Comparison of ENCODE assay signal across 8 cellular contexts in genomic region chr9:122991370-122991830, GRCh38. TPM values are rescaled to one million over a fixed set of nuclear protein-coding genes. Genes with fewer than 3 reads are reported as not detected.
DNase-seq lines count a peak whose midpoint lies in the region; ATAC-seq and TF ChIP-seq lines count a peak whose summit lies in the region.

No MANE protein-coding gene starts in this region.

- no peak for ATAC-seq in GM19463 (IDR thresholded peaks at IDR 0.05; ENCODE audit: unreplicated experiment)

- TF ChIP-seq CTCF in AG04450 (IDR thresholded peaks at IDR 0.05; ENCODE audit: low read depth, low read length) = peak; percentile 70
- peak; percentile 36; the same call in 1 of the 2 replicates for TF ChIP-seq CTCF in GM12875 (IDR thresholded peaks at IDR 0.05; ENCODE audit: borderline replicate concordance, insufficient read depth, low read depth, low read length)
- peak; percentile 64 for TF ChIP-seq CTCF in fibroblast of the aortic adventitia (IDR thresholded peaks at IDR 0.05; ENCODE audit: insufficient read depth, low read length)
- peak; percentile 43 for TF ChIP-seq CTCF in parathyroid adenoma (IDR thresholded peaks at IDR 0.05)

- POLR2A ChIA-PET in AG04450 (lab: Yijun Ruan, JAX) = interaction anchor here (0.6 to 1.2 kb wide), 6 partner anchors 50 to 727 kb away, joined by 3 to 14 read pairs (median 6); partner anchors contain the start of genes RBM18, RC3H2, ZBTB26 and ZBTB6

- H3K79me2 ChIP-seq in parathyroid adenoma = no peaks in the 10 kb centered on the region

- CTCF ChIA-PET in AG04450 (lab: Charles Lee) = interaction anchor here (0.6 to 2.5 kb wide), 30 partner anchors 11 to 1836 kb away, joined by 3 to 16 read pairs (median 4); partner anchors contain the start of genes RABGAP1, RC3H2, ZBTB26 and ZBTB6

- no peak overlapping the region for H3K4me2 ChIP-seq in parathyroid adenoma (ENCODE audit: low read length)

- H3K27me3 ChIP-seq in AG04450 (ENCODE audit: control insufficient read depth, insufficient read depth, low read length) (no peaks in the 10 kb centered on the region), parathyroid adenoma (ENCODE audit: control insufficient read depth, insufficient read depth, low read length) (no peaks in the 10 kb centered on the region)

- no peak overlapping the region for H2AFZ ChIP-seq in parathyroid adenoma

- H3K9me3 ChIP-seq in AG04450 (ENCODE audit: control insufficient read depth, insufficient read depth, low read length) (no peaks in the 10 kb centered on the region), parathyroid adenoma (ENCODE audit: control insufficient read depth, low read length) (no peaks in the 10 kb centered on the region)

- DNase-seq in AG04450 (ENCODE audit: low read depth, low spot score) = peak; percentile 65
- peak; percentile 24 for DNase-seq in NCI-H2196 (lab: John Stamatoyannopoulos, UW; ENCODE audit: unreplicated experiment)
- peak; percentile 21 for DNase-seq in activated T-cell treated with anti-CD3 and anti-CD28 coated beads for 48 hours (ENCODE audit: low read depth)
- DNase-seq in fibroblast of the aortic adventitia (ENCODE audit: low read depth) = peak; percentile 92
- no peak for DNase-seq in NCI-H524 treated with DMSO at 0.1 percent for 48 hours (lab: John Stamatoyannopoulos, UW)

- no peak overlapping the region for H3K9ac ChIP-seq in parathyroid adenoma

- no peaks in the 10 kb centered on the region for H3K4me1 ChIP-seq in parathyroid adenoma

- H3K36me3 ChIP-seq in parathyroid adenoma (ENCODE audit: control insufficient read depth, insufficient read depth, low read length) = no peaks in the 10 kb centered on the region

- no peak overlapping the region for H3K4me3 ChIP-seq in AG04450 (ENCODE audit: low read depth, low read length)
- no peak overlapping the region for H3K4me3 ChIP-seq in GM12875 (ENCODE audit: low read depth, low read length)
- H3K4me3 ChIP-seq in fibroblast of the aortic adventitia (ENCODE audit: low read depth, low read length) = no peak overlapping the region
- H3K4me3 ChIP-seq in parathyroid adenoma (ENCODE audit: low read depth, low read length) = no peak overlapping the region

- H3K27ac ChIP-seq in AG04450 (ENCODE audit: low read depth, low read length) (peak overlapping the region; percentile 53), parathyroid adenoma (no peak overlapping the region)

RNA-seq across cellular contexts. Expression of gene GPR21, which starts 42.1 kb away (rescaled TPM):
- polyA plus RNA-seq in AG04450 (2011; rRNA removed) = 0.35 TPM in 1 of 2 replicates, not detected in the other
- 8.9 and 12.0 TPM in 2 replicates for polyA minus RNA-seq in AG04450 (2011; rRNA and poly(A)+ RNA removed)
- total RNA-seq in fibroblast of the aortic adventitia (ENCODE audit: low replicate concordance) = 1.9 TPM in 1 of 2 replicates, not detected in the other

RNA-seq across cellular contexts. Expression of gene RABGAP1, which starts 50.6 kb away (rescaled TPM):
- 56.4 and 69.4 TPM in 2 replicates for polyA plus RNA-seq in AG04450 (2011; rRNA removed)
- polyA minus RNA-seq in AG04450 (2011; rRNA and poly(A)+ RNA removed) = 82.3 and 95.9 TPM in 2 replicates
- total RNA-seq in fibroblast of the aortic adventitia (ENCODE audit: low replicate concordance) = 38.7 and 50.3 TPM in 2 replicates
